In the genomic region with DNA sequence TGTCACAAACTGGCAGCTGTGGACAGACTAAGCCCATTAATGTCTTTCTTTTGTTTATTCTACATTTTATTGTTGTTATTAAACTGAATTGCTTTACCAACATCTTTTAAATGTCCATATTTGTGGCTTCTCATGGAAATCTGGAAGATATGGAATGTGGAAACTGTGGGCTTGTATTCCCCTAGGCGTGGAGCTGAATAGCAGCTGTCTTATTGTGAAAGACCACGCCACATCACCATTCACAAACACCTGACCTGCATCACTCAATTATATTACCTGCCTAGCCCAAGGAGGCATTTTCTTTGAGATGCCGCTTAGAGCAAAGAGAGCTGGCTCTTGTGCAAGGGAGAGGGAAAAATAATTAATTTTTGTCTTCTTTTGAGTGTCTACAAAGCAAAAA, we compare ENCODE assay signal across 18 cellular contexts.
"Had no signal": no experiment of that assay in that cellular context is flagged by ENCODE, and none has a peak within 500 bp of the region (broad histone marks: within the 10 kb centered on the region; RNA-seq: fewer than 3 reads in every experiment).

No MANE protein-coding gene starts in this region.

- H3K4me1 ChIP-seq: colonic mucosa, esophagus squamous epithelium, gastroesophageal sphincter, right lobe of liver, upper lobe of right lung had no signal

- H3K36me3 ChIP-seq: colonic mucosa, esophagus squamous epithelium, gastroesophageal sphincter, heart left ventricle, right lobe of liver, thoracic aorta, upper lobe of right lung had no signal

- H3K9me3 ChIP-seq: colonic mucosa, esophagus squamous epithelium, gastroesophageal sphincter, heart left ventricle, right lobe of liver, thoracic aorta, upper lobe of right lung had no signal

- H3K4me3 ChIP-seq: colonic mucosa, esophagus squamous epithelium, gastroesophageal sphincter, heart left ventricle, right lobe of liver, thoracic aorta, upper lobe of right lung had no signal

- H3K27me3 ChIP-seq: colonic mucosa, esophagus squamous epithelium, gastroesophageal sphincter, heart left ventricle, right lobe of liver, upper lobe of right lung had no signal

- DNase-seq: activated CD4-positive, alpha-beta memory T cell treated with anti-CD3 and anti-CD28 coated beads for 36 hours; activated CD4-positive, alpha-beta T cell treated with anti-CD3 and anti-CD28 coated beads for 4 hours; activated naive CD4-positive, alpha-beta T cell treated with Interleukin-2 at 50 U/mL for 16 hours; activated naive CD8-positive, alpha-beta T cell treated with anti-CD3 and anti-CD28 coated beads for 36 hours; activated T-cell treated with anti-CD3 and anti-CD28 coated beads, Interleukin-2, amount 50 U/mL, for 48 hours; colonic mucosa; esophagus squamous epithelium; heart left ventricle; naive thymus-derived CD4-positive, alpha-beta T cell; occipital lobe; posterior cingulate gyrus; right lobe of liver; stimulated activated CD4-positive, alpha-beta T cell treated with anti-CD3 and anti-CD28 coated beads, Interleukin-4, amount 100 ng/mL, for 24 hours; stimulated activated naive CD4-positive, alpha-beta T cell treated with Interleukin-2 at 50 U/mL for 16 hours; T-helper 9 cell; upper lobe of right lung had no signal

- H3K27ac ChIP-seq: colonic mucosa, esophagus squamous epithelium, gastroesophageal sphincter, heart left ventricle, right lobe of liver, thoracic aorta, upper lobe of right lung had no signal
